Comparison of ENCODE assay signal across 20 cellular contexts in genomic region chr10:119388849-119389345, GRCh38.
"Had no signal": no experiment of that assay in that cellular context is flagged by ENCODE, and none has a peak within 500 bp of the region (broad histone marks: within the 10 kb centered on the region; RNA-seq: fewer than 3 reads in every experiment).

No MANE protein-coding gene starts in this region.

- H3K9ac ChIP-seq: SK-N-SH had no signal

- H3K27ac ChIP-seq: RWPE1 had no signal

- H3K4me2 ChIP-seq: SK-N-SH had no signal

- DNase-seq: IMR-90, Karpas-422, KG1, MG63, NCI-H1092 treated with DMSO at 0.1 percent for 48 hours, NCI-H1436, NCI-H187, NCI-H2029, NCI-H2081 treated with DMSO at 0.1 percent for 48 hours, NCI-H2171, NCI-H226, NCI-H446, NCI-H510A, NCI-H524 treated with DMSO at 0.1 percent for 48 hours, NCI-H69, NCI-H774, SHP77, SK-N-SH had no signal

- ATAC-seq: Panc1 had no signal

- H3K4me3 ChIP-seq: MG63 had no signal

- H3K9me3 ChIP-seq: SK-N-SH had no signal

- H3K27me3 ChIP-seq: MG63 had no signal
